8 cellular contexts compared by ENCODE assay signal in genomic region chr17:42773290-42774035, GRCh38. TPM values are rescaled to one million over a fixed set of nuclear protein-coding genes. Genes with fewer than 3 reads are reported as not detected.
DNase-seq lines count a peak whose midpoint lies in the region; ATAC-seq and TF ChIP-seq lines count a peak whose summit lies in the region.

Gene VPS25 (plus strand): TSS chr17:42773449. CDS start chr17:42773476, 27 bp downstream.

- intact Hi-C loops in activated B cell treated with CpG ODN at 0.5 μM for 24 hours (cut with micrococcal nuclease), result loop anchor here (1.0 kb wide), 2 partner anchors 25 to 29 kb away; partner anchors contain the start of genes CNTD1 and COA3

- H3K9me3 Mint-ChIP-seq in activated B cell treated with CpG ODN at 0.5 μM for 24 hours, result no peaks in the 10 kb centered on the region

- peak within 1 kb of the TSS; percentile 96 for H3K27ac Mint-ChIP-seq in activated B cell treated with CpG ODN at 0.5 μM for 24 hours

- no peaks in the 10 kb centered on the region for H3K27me3 Mint-ChIP-seq in activated B cell treated with CpG ODN at 0.5 μM for 24 hours

- no peak for TF ChIP-seq CTCF in activated B cell treated with CpG ODN at 0.5 μM for 24 hours (IDR thresholded peaks at IDR 0.05)

- H3K36me3 Mint-ChIP-seq in activated B cell treated with CpG ODN at 0.5 μM for 24 hours (ENCODE audit: low read depth), result peaks cover 42% of the 10 kb centered on the region

- peak within 1 kb of the TSS; percentile 98 for H3K4me3 Mint-ChIP-seq in activated B cell treated with CpG ODN at 0.5 μM for 24 hours

- POLR2A ChIA-PET in activated B cell treated with CpG ODN at 0.5 μM for 24 hours (lab: Charles Lee), result interaction anchor here (0.5 to 2.5 kb wide), 36 partner anchors 10 to 615 kb away, joined by 3 to 26 read pairs (median 5); partner anchors contain the start of genes BECN1, CNTD1, COA3 and MLX

- CTCF ChIA-PET in activated B cell treated with CpG ODN at 0.5 μM for 24 hours (lab: Charles Lee), result interaction anchor here (0.5 to 2.8 kb wide), 7 partner anchors 10 to 195 kb away, joined by 3 to 15 read pairs (median 3); partner anchors contain the start of genes PSMC3IP and RAMP2

- ATAC-seq in HG02973 (IDR thresholded peaks at IDR 0.05; ENCODE audit: unreplicated experiment) (peak; percentile 71), activated B cell treated with CpG ODN at 0.5 μM for 24 hours (ENCODE audit: low read depth) (peak; percentile 92), GM21576 (IDR thresholded peaks at IDR 0.05; ENCODE audit: unreplicated experiment) (no peak)

- DNase-seq in GF-D8 (lab: John Stamatoyannopoulos, UW) (peak; percentile 44), NCI-H226 (peak; percentile 80), activated B cell treated with CpG ODN at 0.5 μM for 24 hours (peak; percentile 71), caudate nucleus (lab: John Stamatoyannopoulos, UW) (peak in 59 of 61 donors; percentile 24 to 88 (median 66)), iris pigment epithelial cell (ENCODE audit: low read depth) (peak; percentile 86)
- peak; percentile 59 to 61 for DNase-seq in stimulated activated CD4-positive, alpha-beta T cell treated with anti-CD3 and anti-CD28 coated beads, Interleukin-12 subunit alpha, Interleukin-12 subunit beta, amount 100 ng/mL, for 24 hours (ENCODE audit: low read depth in 2 of 2)

- H3K27ac ChIP-seq in caudate nucleus (ENCODE audit: low read depth, low read length), result peak within 1 kb of the TSS; percentile 68

- H3K4me1 Mint-ChIP-seq in activated B cell treated with CpG ODN at 0.5 μM for 24 hours, result peaks cover 35% of the 10 kb centered on the region

RNA-seq across cellular contexts. Expression of gene VPS25, which starts in this region (rescaled TPM):
- total RNA-seq in activated B cell treated with CpG ODN at 0.5 μM for 24 hours, result 49.7 and 49.8 TPM in 2 replicates
